ENCODE assay signal across 24 cellular contexts in the genomic region with DNA sequence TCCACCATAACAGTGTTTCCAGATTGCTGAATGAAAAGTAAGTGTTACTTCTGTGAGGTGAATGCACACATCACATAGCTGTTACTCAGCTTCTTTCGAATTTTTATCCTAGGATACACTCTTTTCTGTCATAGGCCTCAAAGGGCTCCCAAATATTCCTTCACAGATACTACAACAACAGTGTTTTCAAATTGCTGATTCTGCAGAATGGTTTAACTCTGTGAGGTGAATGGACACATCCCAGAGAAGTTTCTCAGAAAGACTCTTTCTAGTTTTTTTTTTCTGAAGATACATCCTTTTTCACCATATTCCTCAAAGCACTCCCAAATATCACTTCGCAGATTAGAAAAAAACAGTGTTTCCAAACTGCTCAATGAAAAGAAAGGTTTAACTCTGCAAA.
A peak's percentile ranks its signal among the peaks of the same experiment; 100 is the strongest.
DNase-seq lines count a peak whose midpoint lies in the region; ATAC-seq, FAIRE-seq and TF ChIP-seq lines count a peak whose summit lies in the region.
"Had no signal": no experiment of that assay in that cellular context is flagged by ENCODE, and none has a peak within 500 bp of the region (broad histone marks: within the 10 kb centered on the region; RNA-seq: fewer than 3 reads in every experiment).

No MANE protein-coding gene starts in this region.

- WGBS in HepG2 (ENCODE audit: low lambda C conversion rate) = 20% methylated on average over 2 of the region's 2 CpGs
- 58% methylated on average over 2 of the region's 2 CpGs for WGBS in right lobe of liver (ENCODE audit: insufficient coverage, low coverage, low lambda C conversion rate, missing lambda C conversion rate)
- no CpG with 5 or more reads among the region's 2 CpGs for WGBS in IMR-90 (ENCODE audit: extremely low coverage in 2 of 2, insufficient read length in 1 of 2), 2 experiments
- 46 to 68% methylated on average over 2 of the region's 2 CpGs for WGBS in endodermal cell (ENCODE audit: insufficient coverage in 1 of 2, insufficient read length in 1 of 2), 2 experiments

- no peak overlapping the region for H3K4me3 Mint-ChIP-seq in endodermal cell
- H3K4me3 Mint-ChIP-seq: B cell; CD4-positive, alpha-beta T cell; CD8-positive, alpha-beta T cell had no signal

- H3K36me3 Mint-ChIP-seq in endodermal cell (ENCODE audit: low read depth) = no peaks in the 10 kb centered on the region
- H3K36me3 Mint-ChIP-seq: CD8-positive, alpha-beta T cell had no signal

- no peak overlapping the region for H2BK20ac ChIP-seq in IMR-90 (ENCODE audit: low read depth, low read length)

- no peaks in the 10 kb centered on the region for H3K4me1 Mint-ChIP-seq in endodermal cell
- H3K4me1 Mint-ChIP-seq: B cell had no signal

- no peaks in the 10 kb centered on the region; a peak in 1 of 5 replicates for H3K27me3 ChIP-seq in HepG2 (ENCODE audit: control insufficient read depth in 1 of 2, insufficient read depth in 2 of 2, low read length in 2 of 2)
- H3K27me3 ChIP-seq in right lobe of liver = no peaks in the 10 kb centered on the region
- H3K27me3 ChIP-seq in IMR-90 (ENCODE audit: control insufficient read depth, insufficient read depth, low read length) = no peaks in the 10 kb centered on the region
- no peaks in the 10 kb centered on the region for H3K27me3 ChIP-seq in endodermal cell (ENCODE audit: control insufficient read depth, insufficient read depth, low read length, poor library complexity, severe bottlenecking)
- H3K27me3 ChIP-seq: BLaER1 treated with 17β-estradiol and CSF1 and Interleukin-3, amounts not matched to agents 10 nM and 100 nM had no signal

- no peak overlapping the region for H2BK120ac ChIP-seq in IMR-90 (ENCODE audit: low read depth, low read length)

- no peaks in the 10 kb centered on the region for H3K79me1 ChIP-seq in IMR-90 (ENCODE audit: low read depth in 1 of 2, low read length in 2 of 2)

- no peak overlapping the region for H4K8ac ChIP-seq in IMR-90 (ENCODE audit: low read depth in 2 of 2, low read length in 2 of 2)

- H3K36me3 ChIP-seq in HepG2 (replicated peaks in 1 of 2; ENCODE audit: control insufficient read depth in 1 of 2, insufficient read depth in 2 of 2, low read length in 2 of 2) (no peaks in the 10 kb centered on the region), right lobe of liver (no peaks in the 10 kb centered on the region), IMR-90 (ENCODE audit: control insufficient read depth, insufficient read depth, low read length) (no peaks in the 10 kb centered on the region), endodermal cell (ENCODE audit: control insufficient read depth, insufficient read depth, low read length) (no peaks in the 10 kb centered on the region)
- H3K36me3 ChIP-seq: BLaER1 treated with 17β-estradiol and CSF1 and Interleukin-3, amounts not matched to agents 10 nM and 100 nM had no signal

- no peak overlapping the region for H3K9ac ChIP-seq in HepG2 (ENCODE audit: insufficient read depth, low read depth, low read length)
- no peak overlapping the region for H3K9ac ChIP-seq in IMR-90 (ENCODE audit: low read depth, low read length)
- H3K9ac ChIP-seq in endodermal cell (ENCODE audit: extremely low read depth, low read length, poor library complexity, severe bottlenecking) = no peak overlapping the region
- H3K9ac ChIP-seq: BLaER1 treated with 17β-estradiol and CSF1 and Interleukin-3, amounts not matched to agents 10 nM and 100 nM had no signal

- H2AK9ac ChIP-seq in IMR-90 (replicated peaks; ENCODE audit: low read depth, low read length, poor library complexity) = no peak overlapping the region

- intact Hi-C loops in HepG2 (cut with micrococcal nuclease; ENCODE audit: unreplicated experiment) (no loop called here), right lobe of liver (cut with DNase I) (no loop called here), IMR-90 (cut with micrococcal nuclease) (no loop called here)

- H3K23ac ChIP-seq in IMR-90 (ENCODE audit: low read depth, low read length) = no peak overlapping the region

- H3K79me2 ChIP-seq in HepG2 (ENCODE audit: insufficient read depth, low read length) = no peaks in the 10 kb centered on the region

- H3K4me3 ChIP-seq in HepG2 (replicated peaks in 1 of 3; ENCODE audit: insufficient read depth in 1 of 3, low read depth in 2 of 3, low read length in 3 of 3) = no peak overlapping the region
- no peak overlapping the region for H3K4me3 ChIP-seq in right lobe of liver
- no peak overlapping the region for H3K4me3 ChIP-seq in IMR-90 (ENCODE audit: insufficient read depth, low read depth, low read length)
- H3K4me3 ChIP-seq in endodermal cell (ENCODE audit: low read length) = peak overlapping the region; percentile 31
- H3K4me3 ChIP-seq: BLaER1 treated with 17β-estradiol and CSF1 and Interleukin-3, amounts not matched to agents 10 nM and 100 nM; GM12878 had no signal

- no peak for TF ChIP-seq POLR2A in HepG2 (IDR thresholded peaks at IDR 0.05; ENCODE audit: insufficient read depth in 1 of 2, low read depth in 2 of 2, low read length in 2 of 2)
- no peak for TF ChIP-seq POLR2A in right lobe of liver (IDR thresholded peaks at IDR 0.05)
- TF ChIP-seq POLR2A in IMR-90 (IDR thresholded peaks at IDR 0.05; ENCODE audit: low read depth, low read length) = no peak

- FAIRE-seq in HepG2 (lab: Jason Lieb, UNC) = no peak
- FAIRE-seq: D721Med, G401.6, GM12878, GM12892, GM18507 had no signal

- in situ Hi-C loops in HepG2 (cut with HindIII; ENCODE audit: extremely low pct_ligation_motif_present, low pct_unique_long_range_greater_than_20kb) (no loop called here), IMR-90 (cut with MboI; ENCODE audit: low sequenced_read_pairs) (no loop called here)

- POLR2A ChIA-PET in HepG2 (lab: Yijun Ruan, JAX) = no interaction called here
- POLR2A ChIA-PET in IMR-90 (lab: Charles Lee; ENCODE audit: unreplicated experiment) = no interaction called here
- POLR2A ChIA-PET in GM10248 (lab: Yijun Ruan, JAX) = no interaction called here

- H2AK5ac ChIP-seq in IMR-90 (ENCODE audit: low read depth, low read length) = no peak overlapping the region

- H3K4ac ChIP-seq in IMR-90 (ENCODE audit: low read depth, low read length) = no peak overlapping the region

- BruUV-seq in HepG2 (replicated peaks; lab: Mats Ljungman, UMichigan) (no TSS peak), IMR-90 (replicated peaks; lab: Mats Ljungman, UMichigan) (no TSS peak)

- H3K27ac Mint-ChIP-seq in endodermal cell = no peak overlapping the region
- H3K27ac Mint-ChIP-seq: B cell; CD4-positive, alpha-beta T cell; CD8-positive, alpha-beta T cell had no signal

- no peak for ATAC-seq in HepG2
- no peak for ATAC-seq in right lobe of liver
- ATAC-seq in IMR-90 (ENCODE audit: low read depth) = no peak
- ATAC-seq in HG02870 (IDR thresholded peaks at IDR 0.05; ENCODE audit: unreplicated experiment) = no peak
- ATAC-seq: CD8-positive, alpha-beta T cell; GM12878 had no signal

- H3K9me3 Mint-ChIP-seq in endodermal cell = peaks cover 98% of the 10 kb centered on the region

- DNase-seq in HepG2 (ENCODE audit: low spot score) (no peak), right lobe of liver (no peak), IMR-90 (no peak), endodermal cell (no peak), amniotic stem cell (lab: John Stamatoyannopoulos, UW) (no peak), GM10248 (ENCODE audit: extremely low spot score) (no peak)
- DNase-seq: ACHN; AML-193; Caco-2; Calu3; CD4-positive, alpha-beta T cell; CD8-positive, alpha-beta T cell; DMS79 treated with DMSO at 0.1 percent for 48 hours; GF-D8 had no signal

- H3K27ac ChIP-seq in HepG2 (ENCODE audit: extremely low read length, insufficient read depth, low read length) = no peak overlapping the region
- H3K27ac ChIP-seq in right lobe of liver = no peak overlapping the region
- H3K27ac ChIP-seq in IMR-90 (ENCODE audit: insufficient read depth, low read length) = no peak overlapping the region
- no peak overlapping the region for H3K27ac ChIP-seq in endodermal cell (ENCODE audit: low read depth, low read length)
- H3K27ac ChIP-seq: 22Rv1; BLaER1 treated with 17β-estradiol and CSF1 and Interleukin-3, amounts not matched to agents 10 nM and 100 nM; C4-2B had no signal

- H3K4me2 ChIP-seq in HepG2 (ENCODE audit: low read depth, low read length) = no peak overlapping the region
- H3K4me2 ChIP-seq in IMR-90 (ENCODE audit: low read depth, low read length) = no peak overlapping the region
- H3K4me2 ChIP-seq: BLaER1 treated with 17β-estradiol and CSF1 and Interleukin-3, amounts not matched to agents 10 nM and 100 nM had no signal

- no peak overlapping the region for H4K91ac ChIP-seq in IMR-90 (ENCODE audit: insufficient read depth, low read depth, low read length)

- H3K9me1 ChIP-seq in IMR-90 (ENCODE audit: insufficient read depth, low read length) = no peaks in the 10 kb centered on the region

- no peak overlapping the region for H2AFZ ChIP-seq in HepG2 (ENCODE audit: low read length)
- H2AFZ ChIP-seq in IMR-90 (replicated peaks; ENCODE audit: low read length, poor library complexity) = no peak overlapping the region

- TF ChIP-seq CTCF in HepG2 (CRISPR knock-in tag; IDR thresholded peaks at IDR 0.05) (no peak), right lobe of liver (IDR thresholded peaks at IDR 0.05) (no peak), IMR-90 (conservative IDR thresholded peaks at IDR 0.05; ENCODE audit: low read depth, low read length) (no peak), endodermal cell (conservative IDR thresholded peaks at IDR 0.05) (no peak), GM10248 (IDR thresholded peaks at IDR 0.05; ENCODE audit: control extremely low read depth, extremely low read depth, low read depth, missing control alignments) (no peak)

- H3K56ac ChIP-seq in IMR-90 (ENCODE audit: extremely low read depth, insufficient read depth, low read length) = no peak overlapping the region

- H3K9me3 ChIP-seq in HepG2 (ENCODE audit: low read length) = peaks cover 100% of the 10 kb centered on the region
- peaks cover 0 to 37% (median 0%) of the 10 kb centered on the region in 4 donors for H3K9me3 ChIP-seq in right lobe of liver
- H3K9me3 ChIP-seq in IMR-90 (ENCODE audit: control insufficient read depth, insufficient read depth, low read length) = peaks cover 3% of the 10 kb centered on the region
- peaks cover 100% of the 10 kb centered on the region for H3K9me3 ChIP-seq in endodermal cell (ENCODE audit: control insufficient read depth, low read length)

- H4K5ac ChIP-seq in IMR-90 (ENCODE audit: low read depth, low read length) = no peak overlapping the region

- CTCF ChIA-PET in HepG2 (lab: Yijun Ruan, JAX; ENCODE audit: low intra/inter-chr PET ratio, low total read pairs) = no interaction called here
- CTCF ChIA-PET in IMR-90 (lab: Yijun Ruan, JAX) = no interaction called here
- CTCF ChIA-PET in GM10248 (lab: Yijun Ruan, JAX) = interaction anchor here (1.1 to 2.3 kb wide), 3 partner anchors 10 to 47 kb away, joined by 4 to 8 read pairs (median 4); no protein-coding TSS in a partner anchor

- H2BK5ac ChIP-seq in IMR-90 (ENCODE audit: low read depth, low read length, poor library complexity, severe bottlenecking) = no peak overlapping the region

- H3K18ac ChIP-seq in IMR-90 (ENCODE audit: low read depth, low read length) = no peak overlapping the region

- no peak overlapping the region for H3K14ac ChIP-seq in IMR-90 (replicated peaks; ENCODE audit: low read depth, low read length)

- H3K27me3 Mint-ChIP-seq in endodermal cell (ENCODE audit: insufficient read depth) = no peaks in the 10 kb centered on the region
- H3K27me3 Mint-ChIP-seq: B cell; CD4-positive, alpha-beta T cell had no signal

- TF ChIP-seq EP300 in HepG2 (IDR thresholded peaks at IDR 0.05; ENCODE audit: low read depth in 2 of 2, low read length in 2 of 2) = no peak
- no peak for TF ChIP-seq EP300 in HepG2 (CRISPR knock-in tag; IDR thresholded peaks at IDR 0.05; ENCODE audit: borderline replicate concordance)

- TF ChIP-seq RAD21 in HepG2 (CRISPR knock-in tag; IDR thresholded peaks at IDR 0.05) (no peak), IMR-90 (IDR thresholded peaks at IDR 0.05; ENCODE audit: low read length) (no peak)

- dilution Hi-C loops in IMR-90 (cut with HindIII; ENCODE audit: low sequenced_read_pairs, unreplicated experiment) = no loop called here

- no peak overlapping the region for H2BK15ac ChIP-seq in IMR-90 (ENCODE audit: low read depth, low read length)

- H4K20me1 ChIP-seq in HepG2 (ENCODE audit: insufficient read depth, low read length) (no peaks in the 10 kb centered on the region), IMR-90 (ENCODE audit: insufficient read depth, low read length) (no peaks in the 10 kb centered on the region)
- H4K20me1 ChIP-seq: BLaER1 treated with 17β-estradiol and CSF1 and Interleukin-3, amounts not matched to agents 10 nM and 100 nM had no signal

- H3K4me1 ChIP-seq in HepG2 (ENCODE audit: insufficient read depth, low read length) (no peaks in the 10 kb centered on the region), right lobe of liver (no peaks in the 10 kb centered on the region), IMR-90 (ENCODE audit: control insufficient read depth, insufficient read depth, low read length) (no peaks in the 10 kb centered on the region), endodermal cell (ENCODE audit: control insufficient read depth, insufficient read depth, low read length) (no peaks in the 10 kb centered on the region)
- H3K4me1 ChIP-seq: BLaER1 treated with 17β-estradiol and CSF1 and Interleukin-3, amounts not matched to agents 10 nM and 100 nM; Caco-2 had no signal
